In genomic region chr10:4190876-4191275, GRCh38 we compare ENCODE assay signal across 22 cellular contexts.
"Had no signal": no experiment of that assay in that cellular context is flagged by ENCODE, and none has a peak within 500 bp of the region (broad histone marks: within the 10 kb centered on the region; RNA-seq: fewer than 3 reads in every experiment).

No MANE protein-coding gene starts in this region.

- H3K4me3 ChIP-seq: colonic mucosa, hepatocyte, lung, prostate gland, right lobe of liver, spleen, testis, transverse colon had no signal

- H3K27ac ChIP-seq: colonic mucosa, hepatocyte, parathyroid adenoma, prostate gland, right lobe of liver, spleen, testis, transverse colon had no signal

- DNase-seq: colonic mucosa; dermis blood vessel endothelial cell; foreskin melanocyte; head of caudate nucleus; left colon; left ventricle myocardium superior; mesendoderm; naive thymus-derived CD4-positive, alpha-beta T cell; nephron progenitor cell; right lobe of liver; spleen; stimulated activated CD4-positive, alpha-beta T cell treated with anti-CD3 and anti-CD28 coated beads, Interleukin-15, amount 100 ng/mL, for 24 hours; stimulated activated CD4-positive, alpha-beta T cell treated with anti-CD3 and anti-CD28 coated beads, Interleukin-1b, Interleukin-23, amount 100 ng/mL, for 48 hours; stimulated activated CD4-positive, alpha-beta T cell treated with anti-CD3 and anti-CD28 coated beads, Interleukin-4, amount 100 ng/mL, for 24 hours; stimulated activated naive CD8-positive, alpha-beta T cell treated with anti-CD3 and anti-CD28 coated beads, Interleukin-15, amount 100 ng/mL, for 72 hours; testis; transverse colon had no signal

- H3K4me1 Mint-ChIP-seq: nephron progenitor cell; stimulated activated memory B cell treated with anti-CD40 and anti-IgM and Interleukin-4, amounts not matched to agents 10 μg/mL and 1 μg/mL and 100 μg/mL, for 72 hours; stimulated activated naive CD8-positive, alpha-beta T cell treated with anti-CD3 and anti-CD28 coated beads, Interleukin-15, amount 100 ng/mL, for 72 hours had no signal

- H3K9me3 Mint-ChIP-seq: nephron progenitor cell; stimulated activated memory B cell treated with anti-CD40 and anti-IgM and Interleukin-4, amounts not matched to agents 10 μg/mL and 1 μg/mL and 100 μg/mL, for 72 hours; stimulated activated naive CD8-positive, alpha-beta T cell treated with anti-CD3 and anti-CD28 coated beads, Interleukin-15, amount 100 ng/mL, for 72 hours had no signal

- H2AFZ ChIP-seq: hepatocyte, parathyroid adenoma had no signal

- H3K4me3 Mint-ChIP-seq: naive thymus-derived CD4-positive, alpha-beta T cell; nephron progenitor cell; stimulated activated memory B cell treated with anti-CD40 and anti-IgM and Interleukin-4, amounts not matched to agents 10 μg/mL and 1 μg/mL and 100 μg/mL, for 72 hours; stimulated activated naive CD8-positive, alpha-beta T cell treated with anti-CD3 and anti-CD28 coated beads, Interleukin-15, amount 100 ng/mL, for 72 hours had no signal

- H3K36me3 Mint-ChIP-seq: naive thymus-derived CD4-positive, alpha-beta T cell; stimulated activated memory B cell treated with anti-CD40 and anti-IgM and Interleukin-4, amounts not matched to agents 10 μg/mL and 1 μg/mL and 100 μg/mL, for 72 hours had no signal

- H3K4me1 ChIP-seq: colonic mucosa, parathyroid adenoma, prostate gland, right lobe of liver, spleen, testis, transverse colon had no signal

- H3K9me3 ChIP-seq: colonic mucosa, prostate gland, right lobe of liver, spleen, testis, transverse colon had no signal

- H3K27me3 Mint-ChIP-seq: naive thymus-derived CD4-positive, alpha-beta T cell; stimulated activated memory B cell treated with anti-CD40 and anti-IgM and Interleukin-4, amounts not matched to agents 10 μg/mL and 1 μg/mL and 100 μg/mL, for 72 hours; stimulated activated naive CD8-positive, alpha-beta T cell treated with anti-CD3 and anti-CD28 coated beads, Interleukin-15, amount 100 ng/mL, for 72 hours had no signal

- H3K27me3 ChIP-seq: colonic mucosa, hepatocyte, right lobe of liver, spleen, testis, transverse colon had no signal

- H3K27ac Mint-ChIP-seq: nephron progenitor cell; stimulated activated memory B cell treated with anti-CD40 and anti-IgM and Interleukin-4, amounts not matched to agents 10 μg/mL and 1 μg/mL and 100 μg/mL, for 72 hours had no signal

- H3K9ac ChIP-seq: parathyroid adenoma had no signal

- H3K79me2 ChIP-seq: hepatocyte, parathyroid adenoma had no signal

- H3K4me2 ChIP-seq: hepatocyte had no signal

- H3K36me3 ChIP-seq: colonic mucosa, prostate gland, right lobe of liver, spleen, transverse colon had no signal
